ENCODE assay signal across 9 cellular contexts in the genomic region with DNA sequence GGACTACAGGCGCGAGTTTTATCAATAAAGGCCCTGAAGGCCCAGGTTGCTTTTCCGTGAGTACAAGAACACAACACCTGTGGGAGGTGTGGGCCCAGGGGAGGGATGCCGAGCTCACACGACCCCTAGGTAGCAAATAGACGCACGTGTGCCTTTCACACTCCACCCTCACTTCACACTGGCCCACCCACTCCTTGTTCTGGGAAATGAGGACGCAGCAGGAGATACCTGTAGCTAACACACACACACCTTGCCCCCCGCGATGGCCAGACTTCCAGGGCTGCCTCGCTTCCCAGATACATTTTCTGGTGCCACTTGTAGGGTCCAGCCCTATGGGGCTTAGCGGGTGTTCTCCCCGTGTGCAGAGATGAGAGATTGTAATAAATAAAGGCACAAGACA. TPM values are rescaled to one million over a fixed set of nuclear protein-coding genes. Genes with fewer than 3 reads are reported as not detected.
DNase-seq lines count a peak whose midpoint lies in the region; ATAC-seq and TF ChIP-seq lines count a peak whose summit lies in the region.
"Had no signal": no experiment of that assay in that cellular context is flagged by ENCODE, and none has a peak within 500 bp of the region (broad histone marks: within the 10 kb centered on the region; RNA-seq: fewer than 3 reads in every experiment).

No MANE protein-coding gene starts in this region.

- H3K79me2 ChIP-seq in SU-DHL-6 (ENCODE audit: insufficient read depth, low read length) = no peaks in the 10 kb centered on the region

- no peak overlapping the region for H2AFZ ChIP-seq in SU-DHL-6 (ENCODE audit: low read depth, low read length, severe bottlenecking)

- TF ChIP-seq CTCF in SU-DHL-6 (IDR thresholded peaks at IDR 0.05; ENCODE audit: insufficient read depth, low read length, poor library complexity, severe bottlenecking) (no peak), epithelial cell of proximal tubule (conservative IDR thresholded peaks at IDR 0.05; ENCODE audit: low read depth, low read length) (no peak)

- H3K4me2 ChIP-seq in SU-DHL-6 (ENCODE audit: low read depth, low read length, poor library complexity, severe bottlenecking) = peak overlapping the region; percentile 59

- no peaks in the 10 kb centered on the region for H3K9me2 ChIP-seq in SU-DHL-6 (replicated peaks; ENCODE audit: insufficient read depth, low read length)

- H3F3A ChIP-seq in SU-DHL-6 (ENCODE audit: insufficient read depth) = no peaks in the 10 kb centered on the region

- no peak overlapping the region for H3K9ac ChIP-seq in SU-DHL-6 (ENCODE audit: low read length)

- no peak for ATAC-seq in HG02870 (IDR thresholded peaks at IDR 0.05; ENCODE audit: unreplicated experiment)

- DNase-seq in epithelial cell of proximal tubule (ENCODE audit: low read depth) (no peak), skeletal muscle cell (ENCODE audit: low read depth) (no peak), GOT3 (lab: John Stamatoyannopoulos, UW) (no peak), DMS153 (lab: John Stamatoyannopoulos, UW) (no peak)

- peak overlapping the region; percentile 78; the same call in 1 of the 2 replicates for H3K4me3 ChIP-seq in GM08714 (ENCODE audit: low read length)
- H3K4me3 ChIP-seq in SU-DHL-6 (ENCODE audit: insufficient read depth, low read length, poor library complexity, severe bottlenecking) = peak overlapping the region; percentile 53
- peak overlapping the region; percentile 78 for H3K4me3 ChIP-seq in epithelial cell of proximal tubule (ENCODE audit: low read depth, low read length)
- H3K4me3 ChIP-seq in skeletal muscle cell (ENCODE audit: low read depth, low read length) = peak overlapping the region; percentile 72

- no peak overlapping the region for H3K27ac ChIP-seq in SU-DHL-6 (ENCODE audit: low read depth, low read length)
- H3K27ac ChIP-seq: cardiac muscle cell had no signal

- no peaks in the 10 kb centered on the region for H4K20me1 ChIP-seq in SU-DHL-6 (ENCODE audit: low read depth, low read length)

- no peaks in the 10 kb centered on the region for H3K36me3 ChIP-seq in SU-DHL-6 (ENCODE audit: low read length)

- no peaks in the 10 kb centered on the region for H3K9me3 ChIP-seq in SU-DHL-6 (ENCODE audit: insufficient read depth, low read length)

- H3K27me3 ChIP-seq in SU-DHL-6 (ENCODE audit: low read length) = no peaks in the 10 kb centered on the region
- H3K27me3 ChIP-seq: cardiac muscle cell had no signal

RNA-seq across cellular contexts. Expression of gene CCDC27, which starts 4.3 kb away (rescaled TPM):
- not detected in 2 replicates for total RNA-seq in epithelial cell of proximal tubule
- total RNA-seq: ureter had no signal

RNA-seq across cellular contexts. Expression of gene SMIM1, which starts 24.6 kb away (rescaled TPM):
- 3.6 TPM in 1 of 2 replicates, not detected in the other for total RNA-seq in epithelial cell of proximal tubule

RNA-seq across cellular contexts. Expression of gene LRRC47, which starts 48.4 kb away (rescaled TPM):
- total RNA-seq in epithelial cell of proximal tubule = 36.4 and 38.9 TPM in 2 replicates
